Comparison of ENCODE assay signal across 8 cellular contexts in the genomic region with DNA sequence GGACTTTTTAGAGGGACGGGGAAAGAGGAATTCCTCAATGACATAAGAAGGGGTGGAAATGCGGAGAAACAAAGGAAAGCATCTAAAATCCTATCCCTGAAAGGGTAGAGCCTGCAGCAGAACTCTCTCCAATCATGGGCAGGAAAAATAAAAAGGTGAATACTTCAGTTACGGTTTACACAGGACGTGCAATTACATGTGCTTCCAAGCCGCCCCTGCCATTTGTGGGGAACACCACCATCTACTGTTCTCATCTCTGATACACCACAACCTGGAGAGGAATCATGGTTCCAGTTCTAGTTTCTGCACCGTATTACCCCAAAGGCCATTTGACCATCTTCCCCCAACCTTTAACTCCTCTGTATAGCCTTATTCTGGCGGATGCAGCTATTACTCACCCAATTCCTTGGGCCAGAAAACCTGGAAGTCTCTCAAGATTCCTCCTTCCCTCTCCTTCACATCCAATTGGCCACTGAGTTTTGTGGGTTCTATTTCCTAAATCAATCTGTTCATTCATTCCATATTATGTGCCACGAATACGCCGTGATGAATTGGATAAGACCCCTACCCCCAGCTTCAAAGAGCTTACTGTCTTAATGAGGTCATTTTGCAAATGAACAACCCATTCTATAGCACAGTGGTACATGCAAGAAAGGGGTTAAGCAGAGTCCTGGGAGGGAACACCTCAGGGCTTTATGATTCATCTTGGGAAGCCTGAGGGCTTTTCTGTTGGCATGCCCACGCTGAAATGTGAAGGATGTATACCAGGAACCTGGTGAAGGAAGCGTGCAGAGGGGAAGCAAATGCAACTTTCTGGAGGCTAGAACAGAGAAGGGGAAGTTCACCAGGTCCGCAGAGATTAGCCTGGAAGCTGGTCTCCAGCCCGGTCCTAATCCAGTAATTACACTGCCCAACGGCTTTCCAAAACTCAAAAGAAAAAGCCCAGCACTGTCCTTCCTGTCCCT. TPM values are rescaled to one million over a fixed set of nuclear protein-coding genes. Genes with fewer than 3 reads are reported as not detected.
A peak's percentile ranks its signal among the peaks of the same experiment; 100 is the strongest.
DNase-seq lines count a peak whose midpoint lies in the region; ATAC-seq and TF ChIP-seq lines count a peak whose summit lies in the region.

No MANE protein-coding gene starts in this region.

- peaks cover 0 to 34% (median 5%) of the 10 kb centered on the region in 45 donors for H3K27me3 ChIP-seq in dorsolateral prefrontal cortex
- H3K27me3 ChIP-seq in parathyroid adenoma (ENCODE audit: control insufficient read depth, insufficient read depth, low read length), result no peaks in the 10 kb centered on the region

- peak overlapping the region; percentile 89 for H2AFZ ChIP-seq in parathyroid adenoma

- TF ChIP-seq POLR2A in NB4 (IDR thresholded peaks at IDR 0.05; ENCODE audit: extremely low read depth, insufficient read length), result no peak

- DNase-seq in ELF-1 (ENCODE audit: low read depth, low spot score) (peak; percentile 36), NB4 (ENCODE audit: low read depth) (peak; percentile 20), dorsolateral prefrontal cortex (no peak), NCI-H2081 (lab: John Stamatoyannopoulos, UW) (no peak), hippocampal formation (lab: John Stamatoyannopoulos, UW) (no peak), NCI-H526 (lab: John Stamatoyannopoulos, UW) (no peak)

- TF ChIP-seq CTCF in NB4 (IDR thresholded peaks at IDR 0.05; ENCODE audit: low read depth, low read length), result no peak
- TF ChIP-seq CTCF in dorsolateral prefrontal cortex (IDR thresholded peaks at IDR 0.05 in 54 of 56, conservative IDR thresholded peaks at IDR 0.05 in 2 of 56; ENCODE audit: low read depth in 1 of 56, partially characterized antibody in 56 of 56), result no peak
- no peak for TF ChIP-seq CTCF in parathyroid adenoma (IDR thresholded peaks at IDR 0.05)

- ATAC-seq in HG03520 (IDR thresholded peaks at IDR 0.05; ENCODE audit: unreplicated experiment), result no peak

- peak overlapping the region; percentile 66 for H3K4me2 ChIP-seq in parathyroid adenoma (ENCODE audit: low read length)

- H3K27ac ChIP-seq in dorsolateral prefrontal cortex (peak overlapping the region in 40 of 59 donors; percentile 38 to 93 (median 88)), parathyroid adenoma (no peak overlapping the region)

- H3K9ac ChIP-seq in parathyroid adenoma, result no peak overlapping the region

- intact Hi-C loops in dorsolateral prefrontal cortex (cut with DNase I), result no loop called here

- H3K4me3 ChIP-seq in NB4 (ENCODE audit: low read depth, low read length) (no peak overlapping the region), dorsolateral prefrontal cortex (peak overlapping the region in 28 of 59 donors; percentile 54 to 81 (median 71)), parathyroid adenoma (ENCODE audit: low read depth, low read length) (no peak overlapping the region)

- no peaks in the 10 kb centered on the region for H3K36me3 ChIP-seq in parathyroid adenoma (ENCODE audit: control insufficient read depth, insufficient read depth, low read length)

- H3K79me2 ChIP-seq in parathyroid adenoma, result no peaks in the 10 kb centered on the region

- H3K9me3 ChIP-seq in parathyroid adenoma (ENCODE audit: control insufficient read depth, low read length), result no peaks in the 10 kb centered on the region

- no peaks in the 10 kb centered on the region for H3K4me1 ChIP-seq in parathyroid adenoma

RNA-seq across cellular contexts. Expression of gene MSL3, which starts 1.4 kb away (rescaled TPM):
- 10 to 100 TPM; 20.2 to 55.4 (median 32.7) TPM for total RNA-seq in dorsolateral prefrontal cortex

Comparison
In these comparisons a context has a peak if more than half of its experiments do, and no peak if none do; other contexts are left out.
1. DNase-seq: peak in ELF-1 (single experiment) and NB4 (single experiment); none in dorsolateral prefrontal cortex (0 of 10), NCI-H2081 (0 of 2), hippocampal formation (0 of 2) and NCI-H526 (0 of 2).